Comparison of ENCODE assay signal across 1 cellular context in genomic region chr7:22728416-22729029, GRCh38.
TF ChIP-seq lines count a peak whose summit lies in the region.

No MANE protein-coding gene starts in this region.

TF ChIP-seq in K562, 482 proteins besides CTCF, POLR2A, EP300 and RAD21 (continued from another document):
- 0 out of 2 replicates have a peak, but pooled peaks have one; percentile 17 for TF ChIP-seq TEAD4 (IDR thresholded peaks at IDR 0.05; ENCODE audit: low read length)
- TF ChIP-seq TEAD4 (CRISPR knock-in tag; IDR thresholded peaks at IDR 0.05; ENCODE audit: borderline replicate concordance) = no peak
- no peak for TF ChIP-seq CBX8 (IDR thresholded peaks at IDR 0.05; ENCODE audit: borderline replicate concordance, extremely low read depth, low read depth, low read length, poor library complexity, severe bottlenecking)
- TF ChIP-seq ETV5 (CRISPR knock-in tag; IDR thresholded peaks at IDR 0.05; ENCODE audit: low read depth) = no peak
- TF ChIP-seq XRCC5 (IDR thresholded peaks at IDR 0.05; ENCODE audit: low read depth, low read length) = 0 out of 2 replicates have a peak, but pooled peaks have one; percentile 34
- TF ChIP-seq DMBX1 (CRISPR knock-in tag; IDR thresholded peaks at IDR 0.05; ENCODE audit: borderline replicate concordance) = peak; percentile 50; the same call in 1 of the 2 replicates
- peak; percentile 60; the same call in 1 of the 2 replicates for TF ChIP-seq SMC3 (conservative IDR thresholded peaks at IDR 0.05; ENCODE audit: insufficient read depth, low read depth, low read length)
- TF ChIP-seq DEAF1 (CRISPR knock-in tag; IDR thresholded peaks at IDR 0.05) = peak; percentile 41; the same call in 1 of the 2 replicates
- TF ChIP-seq MAZ (CRISPR knock-in tag; conservative IDR thresholded peaks at IDR 0.05 in 1 of 2, IDR thresholded peaks at IDR 0.05 in 1 of 2) = 0 out of 4 replicates have a peak, but pooled peaks of 1 of the 2 experiments have one; percentile 38
- TF ChIP-seq MED1 (CRISPR knock-in tag; IDR thresholded peaks at IDR 0.05; ENCODE audit: borderline replicate concordance) = no peak
